ENCODE assay signal across 27 cellular contexts in genomic region chr6:105755885-105756284, GRCh38.
"Had no signal": no experiment of that assay in that cellular context is flagged by ENCODE, and none has a peak within 500 bp of the region (broad histone marks: within the 10 kb centered on the region; RNA-seq: fewer than 3 reads in every experiment).

No MANE protein-coding gene starts in this region.

- H3K9me3 Mint-ChIP-seq: activated naive CD8-positive, alpha-beta T cell treated with anti-CD3 and anti-CD28 coated beads, Interleukin-2, amount 50 U/mL, for 24 hours; activated T-cell treated with anti-CD3 and anti-CD28 coated beads, Interleukin-2, amount 50 U/mL, for 24 hours had no signal

- H3K27ac ChIP-seq: ascending aorta, body of pancreas, coronary artery, Peyer's patch, SJSA1 had no signal

- H3K4me1 ChIP-seq: ascending aorta, Peyer's patch had no signal

- H3K9me3 ChIP-seq: ascending aorta, body of pancreas, Peyer's patch, SJSA1 had no signal

- H3K27me3 Mint-ChIP-seq: activated naive CD8-positive, alpha-beta T cell treated with anti-CD3 and anti-CD28 coated beads, Interleukin-2, amount 50 U/mL, for 24 hours had no signal

- ATAC-seq: activated naive CD8-positive, alpha-beta T cell treated with anti-CD3 and anti-CD28 coated beads, Interleukin-2, amount 50 U/mL, for 24 hours; body of pancreas; SK-N-SH treated with all-trans-retinoic acid at 6 μM for 48 hours; WTC11 had no signal

- H3K27ac Mint-ChIP-seq: activated naive CD8-positive, alpha-beta T cell treated with anti-CD3 and anti-CD28 coated beads, Interleukin-2, amount 50 U/mL, for 24 hours; activated T-cell treated with anti-CD3 and anti-CD28 coated beads, Interleukin-2, amount 50 U/mL, for 24 hours; WTC11 had no signal

- H3K4me3 ChIP-seq: ascending aorta, body of pancreas, coronary artery, Peyer's patch, SJSA1 had no signal

- H3K27me3 ChIP-seq: ascending aorta, body of pancreas, Peyer's patch, SJSA1 had no signal

- H3K36me3 ChIP-seq: ascending aorta, Peyer's patch, SJSA1 had no signal

- H3K4me3 Mint-ChIP-seq: activated naive CD8-positive, alpha-beta T cell treated with anti-CD3 and anti-CD28 coated beads, Interleukin-2, amount 50 U/mL, for 24 hours; activated T-cell treated with anti-CD3 and anti-CD28 coated beads, Interleukin-2, amount 50 U/mL, for 24 hours; WTC11 had no signal

- DNase-seq: activated CD4-positive, CD25-positive, alpha-beta regulatory T cell treated with anti-CD3 and anti-CD28 coated beads, Interleukin-2, amount 50 U/mL, for 72 hours; activated effector memory CD4-positive, alpha-beta T cell treated with anti-CD3 and anti-CD28 coated beads, Interleukin-2, amount 50 U/mL, for 16 hours; activated naive CD4-positive, alpha-beta T cell treated with Interleukin-2 at 50 U/mL for 16 hours; activated naive CD8-positive, alpha-beta T cell treated with anti-CD3 and anti-CD28 coated beads, Interleukin-2, amount 50 U/mL, for 24 hours; activated T-cell treated with anti-CD3 and anti-CD28 coated beads, Interleukin-2, amount 50 U/mL, for 24 hours; amniotic stem cell; body of pancreas; central memory CD4-positive, alpha-beta T cell; Karpas-422; MM.1S; NCI-H1105; NCI-H1436; NCI-H1694 treated with DMSO at 0.1 percent for 48 hours; NCI-H2029 treated with DMSO at 0.1 percent for 48 hours; NCI-H345; NCI-H510A; NCI-H526 treated with DMSO at 0.1 percent for 48 hours; NCI-H82; Peyer's patch; SHP77; SW 1271; T-helper 9 cell had no signal
